8 cellular contexts compared by ENCODE assay signal in the genomic region with DNA sequence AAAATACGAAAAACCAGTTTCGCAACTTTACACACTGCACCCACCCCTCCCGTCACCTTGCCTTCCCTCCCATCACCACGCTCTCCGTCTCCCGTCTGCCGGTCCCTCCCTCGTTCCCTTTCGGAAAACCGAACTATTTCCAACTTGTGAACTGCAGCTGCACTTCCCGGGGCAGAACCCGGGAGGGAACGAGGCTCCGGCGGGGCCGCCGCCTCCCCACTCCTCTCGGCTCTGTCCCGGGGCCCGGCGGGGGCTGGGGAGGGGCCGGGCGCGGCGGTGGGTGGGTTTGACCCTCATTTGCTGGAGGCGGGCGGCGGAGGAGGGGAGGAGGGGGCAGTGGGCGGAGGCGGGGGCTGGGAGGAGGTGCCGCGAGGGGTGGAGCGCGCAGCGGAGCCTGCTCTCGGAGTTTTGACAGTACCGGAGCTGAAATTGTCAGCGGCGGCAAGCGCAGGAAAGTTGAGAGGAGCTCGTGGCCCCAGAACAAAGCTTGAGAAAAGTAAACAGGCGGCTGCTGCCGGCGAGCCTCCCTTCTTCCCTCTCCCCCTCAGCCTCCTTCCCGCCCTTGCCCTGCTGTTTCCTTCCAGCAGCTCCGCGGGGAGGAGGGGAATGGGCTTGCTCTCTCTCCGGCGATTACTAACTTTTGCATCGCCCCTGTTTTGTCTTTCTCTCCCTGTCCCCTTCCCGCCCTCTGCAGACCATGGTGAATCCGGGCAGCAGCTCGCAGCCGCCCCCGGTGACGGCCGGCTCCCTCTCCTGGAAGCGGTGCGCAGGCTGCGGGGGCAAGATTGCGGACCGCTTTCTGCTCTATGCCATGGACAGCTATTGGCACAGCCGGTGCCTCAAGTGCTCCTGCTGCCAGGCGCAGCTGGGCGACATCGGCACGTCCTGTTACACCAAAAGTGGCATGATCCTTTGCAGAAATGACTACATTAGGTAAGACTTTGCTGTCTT. TPM values are rescaled to one million over a fixed set of nuclear protein-coding genes. Genes with fewer than 3 reads are reported as not detected.
DNase-seq lines count a peak whose midpoint lies in the region; ATAC-seq and TF ChIP-seq lines count a peak whose summit lies in the region.

No MANE protein-coding gene starts in this region.

- H3K4me1 ChIP-seq in parathyroid adenoma (no peaks in the 10 kb centered on the region), vagina (peaks cover 54% of the 10 kb centered on the region)

- peak overlapping the region; percentile 85 to 99 (median 97) for H3K4me3 Mint-ChIP-seq in IgD-negative memory B cell

- peaks cover 41 to 57% (median 49%) of the 10 kb centered on the region in 3 donors for H3K4me1 Mint-ChIP-seq in IgD-negative memory B cell

- TF ChIP-seq CTCF in AG04450 (IDR thresholded peaks at IDR 0.05; ENCODE audit: low read depth, low read length) = peak; percentile 33
- TF ChIP-seq CTCF in parathyroid adenoma (IDR thresholded peaks at IDR 0.05) = no peak
- no peak for TF ChIP-seq CTCF in vagina (IDR thresholded peaks at IDR 0.05)

- DNase-seq in AG04450 (ENCODE audit: low read depth, low spot score) (peak; percentile 38), SKM-1 (lab: John Stamatoyannopoulos, UW; ENCODE audit: unreplicated experiment) (peak; percentile 48), amniotic epithelial cell (ENCODE audit: low read depth) (peak; percentile 58), left cardiac atrium (peak; percentile 85), vagina (ENCODE audit: extremely low spot score in 2 of 2) (no peak)

- H3K27me3 ChIP-seq in AG04450 (ENCODE audit: control insufficient read depth, insufficient read depth, low read length) (no peaks in the 10 kb centered on the region), parathyroid adenoma (ENCODE audit: control insufficient read depth, insufficient read depth, low read length) (no peaks in the 10 kb centered on the region), vagina (no peaks in the 10 kb centered on the region)

- intact Hi-C loops in left cardiac atrium (cut with DNase I) (loop anchor here in 1 of 2 donors (10.0 kb wide), 1 partner anchor 353 kb away; no protein-coding TSS in a partner anchor), vagina (cut with DNase I) (no loop called here)

- TF ChIP-seq POLR2A in vagina (IDR thresholded peaks at IDR 0.05) = peak in 1 of 2 donors; percentile 60

- H2AFZ ChIP-seq in parathyroid adenoma = peak overlapping the region; percentile 72

- H3K27me3 Mint-ChIP-seq in IgD-negative memory B cell = no peaks in the 10 kb centered on the region

- no peaks in the 10 kb centered on the region for H3K9me3 Mint-ChIP-seq in IgD-negative memory B cell

- H3K4me2 ChIP-seq in parathyroid adenoma (ENCODE audit: low read length) = peak overlapping the region; percentile 90

- no peak overlapping the region for H3K9ac ChIP-seq in parathyroid adenoma

- ATAC-seq in GM18511 (IDR thresholded peaks at IDR 0.05; ENCODE audit: unreplicated experiment) = peak; percentile 16
- peak; percentile 46 to 64 for ATAC-seq in left cardiac atrium

- H3K4me3 ChIP-seq in AG04450 (ENCODE audit: low read depth, low read length) = peak overlapping the region; percentile 85
- H3K4me3 ChIP-seq in parathyroid adenoma (ENCODE audit: low read depth, low read length) = peak overlapping the region; percentile 60
- H3K4me3 ChIP-seq in vagina = peak overlapping the region; percentile 73 to 78

- POLR2A ChIA-PET in AG04450 (lab: Yijun Ruan, JAX) = no interaction called here

- no peaks in the 10 kb centered on the region for H3K36me3 Mint-ChIP-seq in IgD-negative memory B cell

- H3K27ac ChIP-seq in AG04450 (ENCODE audit: low read depth, low read length) (peak overlapping the region; percentile 52), parathyroid adenoma (peak overlapping the region; percentile 57), vagina (peak overlapping the region; percentile 98)

- H3K9me3 ChIP-seq in AG04450 (ENCODE audit: control insufficient read depth, insufficient read depth, low read length) = peaks cover 3% of the 10 kb centered on the region; the same call in 1 of the 2 replicates
- no peaks in the 10 kb centered on the region for H3K9me3 ChIP-seq in parathyroid adenoma (ENCODE audit: control insufficient read depth, low read length)
- H3K9me3 ChIP-seq in vagina = no peaks in the 10 kb centered on the region

- H3K27ac Mint-ChIP-seq in IgD-negative memory B cell = peak overlapping the region; percentile 79 to 98 (median 90)

- CTCF ChIA-PET in AG04450 (lab: Charles Lee) = interaction anchor here (4.3 kb wide), 1 partner anchor 622 kb away, joined by 27 read pairs; no protein-coding TSS in a partner anchor

- H3K79me2 ChIP-seq in parathyroid adenoma = no peaks in the 10 kb centered on the region

- H3K36me3 ChIP-seq in parathyroid adenoma (ENCODE audit: control insufficient read depth, insufficient read depth, low read length) (no peaks in the 10 kb centered on the region), vagina (no peaks in the 10 kb centered on the region)

RNA-seq across cellular contexts. Expression of gene LMO4, which starts 2.9 kb away (rescaled TPM):
- 115 and 138 TPM in 2 replicates for polyA plus RNA-seq in AG04450 (2011; rRNA removed)
- polyA minus RNA-seq in AG04450 (2011; rRNA and poly(A)+ RNA removed) = 55.6 and 56.1 TPM in 2 replicates
- 34.8 TPM for polyA plus RNA-seq in IgD-negative memory B cell
- 10 to 100 TPM; 43.2 to 50.6 TPM for total RNA-seq in left cardiac atrium
- 53.8 TPM for total RNA-seq in vagina

Comparison
In these comparisons a context has a peak if more than half of its experiments do, and no peak if none do; other contexts are left out.
1. DNase-seq: peak in AG04450 (single experiment), SKM-1 (single experiment), amniotic epithelial cell (single experiment) and left cardiac atrium (single experiment); none in vagina (0 of 2).
2. Peak in every context shown above with its lines, with median percentiles within 50 percentile points of each other: H3K27ac ChIP-seq and H3K4me3 ChIP-seq.